1 cellular context compared by ENCODE assay signal in the genomic region with DNA sequence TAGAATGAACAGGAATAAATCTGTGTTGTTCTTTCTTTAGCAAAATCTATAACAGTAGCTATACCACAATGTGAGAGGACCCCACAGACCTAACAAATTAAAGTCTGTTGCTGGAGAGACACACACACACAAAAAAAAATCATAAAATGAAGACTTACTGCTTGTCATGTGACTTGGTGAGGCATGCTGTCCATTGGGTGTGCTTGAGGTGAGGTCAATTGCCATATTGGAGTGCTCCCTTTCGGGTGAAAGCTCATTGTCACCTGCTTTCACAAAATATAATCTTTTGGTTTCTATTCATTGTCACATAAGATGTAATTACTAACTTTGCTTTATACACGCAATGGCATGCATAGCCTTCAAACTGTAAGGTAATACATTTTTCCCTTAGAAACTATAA.
TF ChIP-seq lines count a peak whose summit lies in the region.

No MANE protein-coding gene starts in this region.

TF ChIP-seq in GM12878, 131 proteins besides CTCF, POLR2A, EP300 and RAD21 (continued from another document and continues in another):
- TF ChIP-seq RUNX3 (IDR thresholded peaks at IDR 0.05; ENCODE audit: low read length) = peak; percentile 54
- no peak for TF ChIP-seq E2F8 (IDR thresholded peaks at IDR 0.05; ENCODE audit: low read depth, partially characterized antibody)
- no peak for TF ChIP-seq SREBF1 (IDR thresholded peaks at IDR 0.05; ENCODE audit: low read length)
- TF ChIP-seq TCF7 (IDR thresholded peaks at IDR 0.05; ENCODE audit: borderline replicate concordance) = no peak
- 0 out of 2 replicates have a peak, but pooled peaks have one; percentile 52 for TF ChIP-seq BACH1 (IDR thresholded peaks at IDR 0.05; ENCODE audit: borderline replicate concordance)
- TF ChIP-seq ZNF217 (IDR thresholded peaks at IDR 0.05) = no peak
- no peak for TF ChIP-seq POU2F2 (IDR thresholded peaks at IDR 0.05; ENCODE audit: borderline replicate concordance, low read depth, low read length)
- TF ChIP-seq ATF7 (IDR thresholded peaks at IDR 0.05; ENCODE audit: low read depth) = peak; percentile 72
- TF ChIP-seq, protein P1, sequence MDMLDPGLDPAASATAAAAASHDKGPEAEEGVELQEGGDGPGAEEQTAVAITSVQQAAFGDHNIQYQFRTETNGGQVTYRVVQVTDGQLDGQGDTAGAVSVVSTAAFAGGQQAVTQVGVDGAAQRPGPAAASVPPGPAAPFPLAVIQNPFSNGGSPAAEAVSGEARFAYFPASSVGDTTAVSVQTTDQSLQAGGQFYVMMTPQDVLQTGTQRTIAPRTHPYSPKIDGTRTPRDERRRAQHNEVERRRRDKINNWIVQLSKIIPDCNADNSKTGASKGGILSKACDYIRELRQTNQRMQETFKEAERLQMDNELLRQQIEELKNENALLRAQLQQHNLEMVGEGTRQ (IDR thresholded peaks at IDR 0.05; ENCODE audit: borderline replicate concordance, low read depth, low read length) = no peak; the same call in 1 of the 2 replicates
- TF ChIP-seq IKZF1 (conservative IDR thresholded peaks at IDR 0.05) = no peak
- TF ChIP-seq, protein P2, sequence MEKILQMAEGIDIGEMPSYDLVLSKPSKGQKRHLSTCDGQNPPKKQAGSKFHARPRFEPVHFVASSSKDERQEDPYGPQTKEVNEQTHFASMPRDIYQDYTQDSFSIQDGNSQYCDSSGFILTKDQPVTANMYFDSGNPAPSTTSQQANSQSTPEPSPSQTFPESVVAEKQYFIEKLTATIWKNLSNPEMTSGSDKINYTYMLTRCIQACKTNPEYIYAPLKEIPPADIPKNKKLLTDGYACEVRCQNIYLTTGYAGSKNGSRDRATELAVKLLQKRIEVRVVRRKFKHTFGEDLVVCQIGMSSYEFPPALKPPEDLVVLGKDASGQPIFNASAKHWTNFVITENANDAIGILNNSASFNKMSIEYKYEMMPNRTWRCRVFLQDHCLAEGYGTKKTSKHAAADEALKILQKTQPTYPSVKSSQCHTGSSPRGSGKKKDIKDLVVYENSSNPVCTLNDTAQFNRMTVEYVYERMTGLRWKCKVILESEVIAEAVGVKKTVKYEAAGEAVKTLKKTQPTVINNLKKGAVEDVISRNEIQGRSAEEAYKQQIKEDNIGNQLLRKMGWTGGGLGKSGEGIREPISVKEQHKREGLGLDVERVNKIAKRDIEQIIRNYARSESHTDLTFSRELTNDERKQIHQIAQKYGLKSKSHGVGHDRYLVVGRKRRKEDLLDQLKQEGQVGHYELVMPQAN (conservative IDR thresholded peaks at IDR 0.05) = 0 out of 2 replicates have a peak, but pooled peaks have one; percentile 34
- peak; percentile 90 for TF ChIP-seq MXI1 (IDR thresholded peaks at IDR 0.05; ENCODE audit: low read depth, low read length)
- TF ChIP-seq NFYA (IDR thresholded peaks at IDR 0.05; ENCODE audit: borderline replicate concordance, low read depth, low read length) = no peak
- TF ChIP-seq, protein P3, sequence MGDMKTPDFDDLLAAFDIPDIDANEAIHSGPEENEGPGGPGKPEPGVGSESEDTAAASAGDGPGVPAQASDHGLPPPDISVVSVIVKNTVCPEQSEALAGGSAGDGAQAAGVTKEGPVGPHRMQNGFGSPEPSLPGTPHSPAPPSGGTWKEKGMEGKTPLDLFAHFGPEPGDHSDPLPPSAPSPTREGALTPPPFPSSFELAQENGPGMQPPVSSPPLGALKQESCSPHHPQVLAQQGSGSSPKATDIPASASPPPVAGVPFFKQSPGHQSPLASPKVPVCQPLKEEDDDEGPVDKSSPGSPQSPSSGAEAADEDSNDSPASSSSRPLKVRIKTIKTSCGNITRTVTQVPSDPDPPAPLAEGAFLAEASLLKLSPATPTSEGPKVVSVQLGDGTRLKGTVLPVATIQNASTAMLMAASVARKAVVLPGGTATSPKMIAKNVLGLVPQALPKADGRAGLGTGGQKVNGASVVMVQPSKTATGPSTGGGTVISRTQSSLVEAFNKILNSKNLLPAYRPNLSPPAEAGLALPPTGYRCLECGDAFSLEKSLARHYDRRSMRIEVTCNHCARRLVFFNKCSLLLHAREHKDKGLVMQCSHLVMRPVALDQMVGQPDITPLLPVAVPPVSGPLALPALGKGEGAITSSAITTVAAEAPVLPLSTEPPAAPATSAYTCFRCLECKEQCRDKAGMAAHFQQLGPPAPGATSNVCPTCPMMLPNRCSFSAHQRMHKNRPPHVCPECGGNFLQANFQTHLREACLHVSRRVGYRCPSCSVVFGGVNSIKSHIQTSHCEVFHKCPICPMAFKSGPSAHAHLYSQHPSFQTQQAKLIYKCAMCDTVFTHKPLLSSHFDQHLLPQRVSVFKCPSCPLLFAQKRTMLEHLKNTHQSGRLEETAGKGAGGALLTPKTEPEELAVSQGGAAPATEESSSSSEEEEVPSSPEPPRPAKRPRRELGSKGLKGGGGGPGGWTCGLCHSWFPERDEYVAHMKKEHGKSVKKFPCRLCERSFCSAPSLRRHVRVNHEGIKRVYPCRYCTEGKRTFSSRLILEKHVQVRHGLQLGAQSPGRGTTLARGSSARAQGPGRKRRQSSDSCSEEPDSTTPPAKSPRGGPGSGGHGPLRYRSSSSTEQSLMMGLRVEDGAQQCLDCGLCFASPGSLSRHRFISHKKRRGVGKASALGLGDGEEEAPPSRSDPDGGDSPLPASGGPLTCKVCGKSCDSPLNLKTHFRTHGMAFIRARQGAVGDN (IDR thresholded peaks at IDR 0.05) = peak; percentile 79
- TF ChIP-seq MYB (IDR thresholded peaks at IDR 0.05; ENCODE audit: borderline replicate concordance, low read depth, low read length) = no peak
- no peak for TF ChIP-seq YBX1 (IDR thresholded peaks at IDR 0.05)
- TF ChIP-seq HDGF (IDR thresholded peaks at IDR 0.05) = no peak
- TF ChIP-seq, protein P4, sequence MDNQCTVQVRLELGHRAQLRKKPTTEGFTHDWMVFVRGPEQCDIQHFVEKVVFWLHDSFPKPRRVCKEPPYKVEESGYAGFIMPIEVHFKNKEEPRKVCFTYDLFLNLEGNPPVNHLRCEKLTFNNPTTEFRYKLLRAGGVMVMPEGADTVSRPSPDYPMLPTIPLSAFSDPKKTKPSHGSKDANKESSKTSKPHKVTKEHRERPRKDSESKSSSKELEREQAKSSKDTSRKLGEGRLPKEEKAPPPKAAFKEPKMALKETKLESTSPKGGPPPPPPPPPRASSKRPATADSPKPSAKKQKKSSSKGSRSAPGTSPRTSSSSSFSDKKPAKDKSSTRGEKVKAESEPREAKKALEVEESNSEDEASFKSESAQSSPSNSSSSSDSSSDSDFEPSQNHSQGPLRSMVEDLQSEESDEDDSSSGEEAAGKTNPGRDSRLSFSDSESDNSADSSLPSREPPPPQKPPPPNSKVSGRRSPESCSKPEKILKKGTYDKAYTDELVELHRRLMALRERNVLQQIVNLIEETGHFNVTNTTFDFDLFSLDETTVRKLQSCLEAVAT (IDR thresholded peaks at IDR 0.05) = 0 out of 2 replicates have a peak, but pooled peaks have one; percentile 23
- no peak for TF ChIP-seq HDAC2 (IDR thresholded peaks at IDR 0.05)
- TF ChIP-seq EED (IDR thresholded peaks at IDR 0.05; ENCODE audit: low read depth) = no peak
- TF ChIP-seq BHLHE40 (IDR thresholded peaks at IDR 0.05; ENCODE audit: borderline replicate concordance in 1 of 2, low read depth in 2 of 2, low read length in 1 of 2) = peak; percentile 71 to 78; a peak in 3 of 4 replicates
- TF ChIP-seq, protein P5, sequence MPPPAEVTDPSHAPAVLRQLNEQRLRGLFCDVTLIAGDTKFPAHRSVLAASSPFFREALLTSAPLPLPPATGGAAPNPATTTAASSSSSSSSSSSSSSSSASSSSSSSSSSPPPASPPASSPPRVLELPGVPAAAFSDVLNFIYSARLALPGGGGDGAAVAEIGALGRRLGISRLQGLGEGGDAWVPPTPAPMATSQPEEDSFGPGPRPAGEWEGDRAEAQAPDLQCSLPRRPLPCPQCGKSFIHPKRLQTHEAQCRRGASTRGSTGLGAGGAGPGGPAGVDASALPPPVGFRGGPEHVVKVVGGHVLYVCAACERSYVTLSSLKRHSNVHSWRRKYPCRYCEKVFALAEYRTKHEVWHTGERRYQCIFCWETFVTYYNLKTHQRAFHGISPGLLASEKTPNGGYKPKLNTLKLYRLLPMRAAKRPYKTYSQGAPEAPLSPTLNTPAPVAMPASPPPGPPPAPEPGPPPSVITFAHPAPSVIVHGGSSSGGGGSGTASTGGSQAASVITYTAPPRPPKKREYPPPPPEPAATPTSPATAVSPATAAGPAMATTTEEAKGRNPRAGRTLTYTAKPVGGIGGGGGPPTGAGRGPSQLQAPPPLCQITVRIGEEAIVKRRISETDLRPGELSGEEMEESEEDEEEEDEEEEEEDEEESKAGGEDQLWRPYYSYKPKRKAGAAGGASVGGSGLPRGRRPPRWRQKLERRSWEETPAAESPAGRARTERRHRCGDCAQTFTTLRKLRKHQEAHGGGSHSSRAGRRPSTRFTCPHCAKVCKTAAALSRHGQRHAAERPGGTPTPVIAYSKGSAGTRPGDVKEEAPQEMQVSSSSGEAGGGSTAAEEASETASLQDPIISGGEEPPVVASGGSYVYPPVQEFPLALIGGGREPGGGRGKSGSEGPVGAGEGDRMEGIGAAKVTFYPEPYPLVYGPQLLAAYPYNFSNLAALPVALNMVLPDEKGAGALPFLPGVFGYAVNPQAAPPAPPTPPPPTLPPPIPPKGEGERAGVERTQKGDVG (CRISPR knock-in tag; IDR thresholded peaks at IDR 0.05) = no peak
- TF ChIP-seq, protein P6, sequence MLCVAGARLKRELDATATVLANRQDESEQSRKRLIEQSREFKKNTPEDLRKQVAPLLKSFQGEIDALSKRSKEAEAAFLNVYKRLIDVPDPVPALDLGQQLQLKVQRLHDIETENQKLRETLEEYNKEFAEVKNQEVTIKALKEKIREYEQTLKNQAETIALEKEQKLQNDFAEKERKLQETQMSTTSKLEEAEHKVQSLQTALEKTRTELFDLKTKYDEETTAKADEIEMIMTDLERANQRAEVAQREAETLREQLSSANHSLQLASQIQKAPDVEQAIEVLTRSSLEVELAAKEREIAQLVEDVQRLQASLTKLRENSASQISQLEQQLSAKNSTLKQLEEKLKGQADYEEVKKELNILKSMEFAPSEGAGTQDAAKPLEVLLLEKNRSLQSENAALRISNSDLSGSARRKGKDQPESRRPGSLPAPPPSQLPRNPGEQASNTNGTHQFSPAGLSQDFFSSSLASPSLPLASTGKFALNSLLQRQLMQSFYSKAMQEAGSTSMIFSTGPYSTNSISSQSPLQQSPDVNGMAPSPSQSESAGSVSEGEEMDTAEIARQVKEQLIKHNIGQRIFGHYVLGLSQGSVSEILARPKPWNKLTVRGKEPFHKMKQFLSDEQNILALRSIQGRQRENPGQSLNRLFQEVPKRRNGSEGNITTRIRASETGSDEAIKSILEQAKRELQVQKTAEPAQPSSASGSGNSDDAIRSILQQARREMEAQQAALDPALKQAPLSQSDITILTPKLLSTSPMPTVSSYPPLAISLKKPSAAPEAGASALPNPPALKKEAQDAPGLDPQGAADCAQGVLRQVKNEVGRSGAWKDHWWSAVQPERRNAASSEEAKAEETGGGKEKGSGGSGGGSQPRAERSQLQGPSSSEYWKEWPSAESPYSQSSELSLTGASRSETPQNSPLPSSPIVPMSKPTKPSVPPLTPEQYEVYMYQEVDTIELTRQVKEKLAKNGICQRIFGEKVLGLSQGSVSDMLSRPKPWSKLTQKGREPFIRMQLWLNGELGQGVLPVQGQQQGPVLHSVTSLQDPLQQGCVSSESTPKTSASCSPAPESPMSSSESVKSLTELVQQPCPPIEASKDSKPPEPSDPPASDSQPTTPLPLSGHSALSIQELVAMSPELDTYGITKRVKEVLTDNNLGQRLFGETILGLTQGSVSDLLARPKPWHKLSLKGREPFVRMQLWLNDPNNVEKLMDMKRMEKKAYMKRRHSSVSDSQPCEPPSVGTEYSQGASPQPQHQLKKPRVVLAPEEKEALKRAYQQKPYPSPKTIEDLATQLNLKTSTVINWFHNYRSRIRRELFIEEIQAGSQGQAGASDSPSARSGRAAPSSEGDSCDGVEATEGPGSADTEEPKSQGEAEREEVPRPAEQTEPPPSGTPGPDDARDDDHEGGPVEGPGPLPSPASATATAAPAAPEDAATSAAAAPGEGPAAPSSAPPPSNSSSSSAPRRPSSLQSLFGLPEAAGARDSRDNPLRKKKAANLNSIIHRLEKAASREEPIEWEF (IDR thresholded peaks at IDR 0.05; ENCODE audit: insufficient replicate concordance, low read depth, low read length) = no peak
- no peak for TF ChIP-seq WRNIP1 (IDR thresholded peaks at IDR 0.05; ENCODE audit: borderline replicate concordance, low read depth, low read length)
- no peak; a peak in 1 of 4 replicates for TF ChIP-seq IKZF2 (IDR thresholded peaks at IDR 0.05)
- TF ChIP-seq POLR2AphosphoS5 (IDR thresholded peaks at IDR 0.05; ENCODE audit: low read length) = peak; percentile 52
- TF ChIP-seq CREB1 (IDR thresholded peaks at IDR 0.05; ENCODE audit: low read depth) = peak; percentile 37; the same call in 1 of the 2 replicates
- peak; percentile 27; the same call in 1 of the 2 replicates for TF ChIP-seq NBN (IDR thresholded peaks at IDR 0.05)
- no peak for TF ChIP-seq SREBF2 (IDR thresholded peaks at IDR 0.05; ENCODE audit: low read length)
- no peak for TF ChIP-seq MTA2 (IDR thresholded peaks at IDR 0.05; ENCODE audit: low read depth)
- TF ChIP-seq LARP7 (IDR thresholded peaks at IDR 0.05) = no peak
- TF ChIP-seq MYC (IDR thresholded peaks at IDR 0.05; ENCODE audit: insufficient read depth, insufficient read length, insufficient replicate concordance, low read length, severe bottlenecking) = no peak
- TF ChIP-seq NR2C2 (IDR thresholded peaks at IDR 0.05; ENCODE audit: borderline replicate concordance, control insufficient read depth, insufficient read length, low read depth) = no peak
